Comparison of ENCODE assay signal across 13 cellular contexts in the genomic region with DNA sequence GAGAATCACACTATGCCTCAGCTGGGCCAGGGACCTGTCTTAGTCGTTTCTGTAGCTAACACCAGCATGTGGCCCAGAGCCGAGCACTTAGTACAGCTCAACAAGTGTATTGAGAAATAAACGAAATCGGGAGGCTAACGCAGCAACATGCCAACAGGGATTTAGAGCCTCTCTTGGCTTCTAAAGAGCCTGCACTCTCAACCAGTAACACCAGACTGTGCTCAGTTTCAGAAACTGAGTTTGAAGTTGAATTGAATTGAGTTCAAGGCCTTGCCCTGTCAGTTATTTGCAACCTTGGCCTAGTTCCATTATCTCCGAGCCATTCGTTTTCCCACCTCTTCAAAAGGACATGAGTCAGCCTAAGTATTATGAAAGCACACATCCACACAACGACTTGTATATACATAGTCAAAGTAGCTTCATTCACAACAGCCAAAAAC.
A peak's percentile ranks its signal among the peaks of the same experiment; 100 is the strongest.
DNase-seq lines count a peak whose midpoint lies in the region; ATAC-seq, FAIRE-seq and TF ChIP-seq lines count a peak whose summit lies in the region.
"Had no signal": no experiment of that assay in that cellular context is flagged by ENCODE, and none has a peak within 500 bp of the region (broad histone marks: within the 10 kb centered on the region; RNA-seq: fewer than 3 reads in every experiment).

No MANE protein-coding gene starts in this region.

- TF ChIP-seq CTCF in astrocyte (IDR thresholded peaks at IDR 0.05; ENCODE audit: insufficient read depth, low read depth, low read length) (no peak), gastrocnemius medialis (IDR thresholded peaks at IDR 0.05 in 4 of 5, conservative IDR thresholded peaks at IDR 0.05 in 1 of 5) (no peak), OCI-LY7 (conservative IDR thresholded peaks at IDR 0.05; ENCODE audit: low read length) (no peak)

- no peak for TF ChIP-seq POLR2A in gastrocnemius medialis (IDR thresholded peaks at IDR 0.05)

- intact Hi-C loops in gastrocnemius medialis (cut with DNase I; ENCODE audit: low total_unique reads) (no loop called here), OCI-LY7 (cut with micrococcal nuclease; ENCODE audit: unreplicated experiment) (no loop called here)

- H3K4me1 ChIP-seq in astrocyte (ENCODE audit: insufficient read depth, low read length) (no peaks in the 10 kb centered on the region), gastrocnemius medialis (no peaks in the 10 kb centered on the region), OCI-LY7 (ENCODE audit: insufficient read depth, low read length, poor library complexity, severe bottlenecking) (no peaks in the 10 kb centered on the region)
- H3K4me1 ChIP-seq: BLaER1 had no signal

- FAIRE-seq in astrocyte (lab: Jason Lieb, UNC): no peak

- H3K9ac ChIP-seq in astrocyte (ENCODE audit: low read length): no peak overlapping the region
- H3K9ac ChIP-seq: BLaER1 had no signal

- H3K4me2 ChIP-seq in astrocyte (ENCODE audit: low read length): no peak overlapping the region
- H3K4me2 ChIP-seq in OCI-LY7 (ENCODE audit: low read length): no peak overlapping the region
- H3K4me2 ChIP-seq: BLaER1 had no signal

- H3K36me3 ChIP-seq in astrocyte (ENCODE audit: insufficient read depth, low read length) (no peaks in the 10 kb centered on the region), gastrocnemius medialis (no peaks in the 10 kb centered on the region), H7 (replicated peaks; ENCODE audit: control insufficient read depth, insufficient read depth, low read length) (no peaks in the 10 kb centered on the region), OCI-LY7 (ENCODE audit: insufficient read depth, low read length) (no peaks in the 10 kb centered on the region)
- H3K36me3 ChIP-seq: BLaER1 had no signal

- H3K36me3 Mint-ChIP-seq in astrocyte (ENCODE audit: low read depth, unreplicated experiment): no peaks in the 10 kb centered on the region
- H3K36me3 Mint-ChIP-seq: stimulated activated effector memory CD8-positive, alpha-beta T cell treated with anti-CD3 and anti-CD28 coated beads, Interleukin-12 subunit alpha, Interleukin-12 subunit beta, amount 100 ng/mL, for 72 hours had no signal

- no peaks in the 10 kb centered on the region for H3K4me1 Mint-ChIP-seq in astrocyte (ENCODE audit: low read depth, unreplicated experiment)
- H3K4me1 Mint-ChIP-seq: stimulated activated effector memory CD8-positive, alpha-beta T cell treated with anti-CD3 and anti-CD28 coated beads, Interleukin-12 subunit alpha, Interleukin-12 subunit beta, amount 100 ng/mL, for 72 hours had no signal

- ATAC-seq in gastrocnemius medialis: peak; percentile 43 to 46
- ATAC-seq: stimulated activated effector memory CD8-positive, alpha-beta T cell treated with anti-CD3 and anti-CD28 coated beads, Interleukin-12 subunit alpha, Interleukin-12 subunit beta, amount 100 ng/mL, for 72 hours had no signal

- no peak overlapping the region for H3K4me3 Mint-ChIP-seq in astrocyte (ENCODE audit: unreplicated experiment)
- H3K4me3 Mint-ChIP-seq: stimulated activated effector memory CD8-positive, alpha-beta T cell treated with anti-CD3 and anti-CD28 coated beads, Interleukin-12 subunit alpha, Interleukin-12 subunit beta, amount 100 ng/mL, for 72 hours had no signal

- no peaks in the 10 kb centered on the region for H3K9me2 ChIP-seq in OCI-LY7 (ENCODE audit: insufficient read depth, low read length)

- peaks cover 2% of the 10 kb centered on the region for H3K9me3 Mint-ChIP-seq in astrocyte (ENCODE audit: unreplicated experiment)
- H3K9me3 Mint-ChIP-seq: stimulated activated effector memory CD8-positive, alpha-beta T cell treated with anti-CD3 and anti-CD28 coated beads, Interleukin-12 subunit alpha, Interleukin-12 subunit beta, amount 100 ng/mL, for 72 hours had no signal

- H3K79me2 ChIP-seq in astrocyte (ENCODE audit: insufficient read depth, low read length): no peaks in the 10 kb centered on the region
- H3K79me2 ChIP-seq in OCI-LY7 (ENCODE audit: insufficient read depth, low read depth, low read length): no peaks in the 10 kb centered on the region

- CTCF ChIA-PET in OCI-LY7 (lab: Charles Lee; ENCODE audit: unreplicated experiment): no interaction called here

- in situ Hi-C loops in gastrocnemius medialis (cut with MboI; ENCODE audit: low sequenced_read_pairs in 4 of 4): no loop called here

- H2AFZ ChIP-seq in astrocyte (ENCODE audit: low read depth, low read length) (peak overlapping the region; percentile 35), OCI-LY7 (ENCODE audit: low read length) (no peak overlapping the region)

- no peaks in the 10 kb centered on the region for H3K9me3 ChIP-seq in astrocyte (ENCODE audit: insufficient read depth, low read depth, low read length)
- no peaks in the 10 kb centered on the region for H3K9me3 ChIP-seq in gastrocnemius medialis
- no peaks in the 10 kb centered on the region for H3K9me3 ChIP-seq in OCI-LY7 (ENCODE audit: low read length)
- H3K9me3 ChIP-seq: BLaER1 had no signal

- H3K4me3 ChIP-seq in astrocyte (ENCODE audit: insufficient read depth, low read depth, low read length) (no peak overlapping the region), gastrocnemius medialis (no peak overlapping the region), H7 (ENCODE audit: insufficient read depth, low read depth, low read length) (no peak overlapping the region), OCI-LY7 (ENCODE audit: low read depth, low read length, poor library complexity, severe bottlenecking) (no peak overlapping the region)
- H3K4me3 ChIP-seq: BLaER1 had no signal

- H4K20me1 ChIP-seq in astrocyte (ENCODE audit: insufficient read depth, low read length) (no peaks in the 10 kb centered on the region), OCI-LY7 (ENCODE audit: insufficient read depth, low read length) (no peaks in the 10 kb centered on the region)
- H4K20me1 ChIP-seq: BLaER1 had no signal

- H3K27me3 ChIP-seq in astrocyte (ENCODE audit: insufficient read depth, low read length): no peaks in the 10 kb centered on the region
- no peaks in the 10 kb centered on the region for H3K27me3 ChIP-seq in gastrocnemius medialis
- H3K27me3 ChIP-seq in H7 (ENCODE audit: control insufficient read depth, insufficient read depth, low read length): no peaks in the 10 kb centered on the region
- H3K27me3 ChIP-seq: BLaER1 had no signal

- H3K27me3 Mint-ChIP-seq in astrocyte (ENCODE audit: low read depth, unreplicated experiment): peaks cover 5% of the 10 kb centered on the region

- H3K27ac Mint-ChIP-seq in astrocyte (ENCODE audit: unreplicated experiment): no peak overlapping the region
- H3K27ac Mint-ChIP-seq: stimulated activated effector memory CD8-positive, alpha-beta T cell treated with anti-CD3 and anti-CD28 coated beads, Interleukin-12 subunit alpha, Interleukin-12 subunit beta, amount 100 ng/mL, for 72 hours had no signal

- POLR2A ChIA-PET in OCI-LY7 (lab: Charles Lee): interaction anchor here (0.6 kb wide), 1 partner anchor 547 kb away, joined by 3 read pairs; no protein-coding TSS in a partner anchor

- DNase-seq in GM04504 (ENCODE audit: low read depth) (peak; percentile 27), astrocyte (ENCODE audit: low read depth) (peak; percentile 51), fibroblast of the conjunctiva (ENCODE audit: low read depth) (peak; percentile 63), gastrocnemius medialis (peak in 1 of 2 donors; percentile 52), H7 (no peak), NCI-H748 (lab: John Stamatoyannopoulos, UW; ENCODE audit: unreplicated experiment) (no peak), OCI-LY7 (ENCODE audit: low spot score) (no peak)
- DNase-seq in stimulated activated CD4-positive, alpha-beta T cell treated with anti-CD3 and anti-CD28 coated beads, Interleukin-1b, Interleukin-23, amount 100 ng/mL, for 48 hours: no peak
- DNase-seq: activated CD4-positive, CD25-positive, alpha-beta regulatory T cell; NCI-H2107 had no signal

- no peak overlapping the region for H3K27ac ChIP-seq in astrocyte (ENCODE audit: low read depth, low read length)
- no peak overlapping the region for H3K27ac ChIP-seq in gastrocnemius medialis
- no peak overlapping the region for H3K27ac ChIP-seq in OCI-LY7 (ENCODE audit: low read depth, low read length, poor library complexity, severe bottlenecking)
- H3K27ac ChIP-seq: BLaER1, HL-60 had no signal

- no TSS peak for BruUV-seq in OCI-LY7 (replicated peaks; lab: Mats Ljungman, UMichigan)

Comparison
In these comparisons a context has a peak if more than half of its experiments do, and no peak if none do; other contexts are left out.
1. DNase-seq: peak in GM04504 (single experiment), astrocyte (single experiment) and fibroblast of the conjunctiva (single experiment); none in H7 (single experiment), NCI-H748 (single experiment), OCI-LY7 (single experiment) and stimulated activated CD4-positive, alpha-beta T cell treated with anti-CD3 and anti-CD28 coated beads, Interleukin-1b, Interleukin-23, amount 100 ng/mL, for 48 hours (single experiment).